30 cellular contexts compared by ENCODE assay signal in genomic region chr1:231159202-231159962, GRCh38. TPM values are rescaled to one million over a fixed set of nuclear protein-coding genes. Genes with fewer than 3 reads are reported as not detected.
"Had no signal": no experiment of that assay in that cellular context is flagged by ENCODE, and none has a peak within 500 bp of the region (broad histone marks: within the 10 kb centered on the region; RNA-seq: fewer than 3 reads in every experiment).

No MANE protein-coding gene starts in this region.

- H3K4me3 Mint-ChIP-seq: dendritic cell treated with granulocyte-macrophage colony-stimulating factor and Interleukin-4, amounts not matched to agents 40 ng/mL and 50 ng/mL, for 4 days; effector memory CD8-positive, alpha-beta T cell; endodermal cell; mesothelial cell of epicardium had no signal

- ATAC-seq: effector memory CD8-positive, alpha-beta T cell; esophagus mucosa; gastrocnemius medialis; heart right ventricle; left cardiac atrium; left lung; left ventricle myocardium superior; lower lobe of right lung; mucosa of descending colon had no signal

- H3K4me3 ChIP-seq: colonic mucosa, esophagus squamous epithelium, gastrocnemius medialis, heart right ventricle, left lung, lower lobe of right lung, mucosa of descending colon had no signal

- DNase-seq: colonic mucosa; cortex of kidney; effector CD8-positive, alpha-beta T cell; effector memory CD8-positive, alpha-beta T cell; endodermal cell; esophagus squamous epithelium; foreskin fibroblast; foreskin melanocyte; gastrocnemius medialis; glutamatergic neuron; head of caudate nucleus; heart right ventricle; hippocampal formation; left cardiac atrium; left lung; left ventricle myocardium superior; lower lobe of right lung; mesenchymal stem cell; mucosa of descending colon; naive B cell had no signal

- H3K9me3 Mint-ChIP-seq: dendritic cell treated with granulocyte-macrophage colony-stimulating factor and Interleukin-4, amounts not matched to agents 40 ng/mL and 50 ng/mL, for 4 days; endodermal cell; mesothelial cell of epicardium had no signal

- H3K27ac Mint-ChIP-seq: dendritic cell treated with granulocyte-macrophage colony-stimulating factor and Interleukin-4, amounts not matched to agents 40 ng/mL and 50 ng/mL, for 4 days; effector memory CD8-positive, alpha-beta T cell; endodermal cell; mesothelial cell of epicardium; naive B cell had no signal

- H3K4me1 Mint-ChIP-seq: endodermal cell had no signal

- H3K36me3 ChIP-seq: colonic mucosa, esophagus squamous epithelium, gastrocnemius medialis, heart right ventricle, left lung, lower lobe of right lung had no signal

- H3K9me3 ChIP-seq: colonic mucosa, esophagus squamous epithelium, gastrocnemius medialis, heart right ventricle, left lung, lower lobe of right lung, mucosa of descending colon had no signal

- FAIRE-seq: endometrium, islet of Langerhans, keratinocyte had no signal

- H3K27ac ChIP-seq: colonic mucosa, epithelial cell of prostate, esophagus squamous epithelium, gastrocnemius medialis, heart right ventricle, left lung, lower lobe of right lung had no signal

- H3K36me3 Mint-ChIP-seq: mesothelial cell of epicardium, naive B cell had no signal

RNA-seq across cellular contexts. Expression of gene TRIM67, which starts 2.5 kb away (rescaled TPM):
- total RNA-seq: dermis microvascular lymphatic vessel endothelial cell, esophagus mucosa, esophagus squamous epithelium, gastrocnemius medialis, left ventricle myocardium superior, lower lobe of right lung, lung microvascular endothelial cell, myocyte had no signal
- polyA plus RNA-seq: heart right ventricle, keratinocyte had no signal
